8 cellular contexts compared by ENCODE assay signal in genomic region chr9:121350993-121351561, GRCh38. TPM values are rescaled to one million over a fixed set of nuclear protein-coding genes. Genes with fewer than 3 reads are reported as not detected.
DNase-seq lines count a peak whose midpoint lies in the region; ATAC-seq and TF ChIP-seq lines count a peak whose summit lies in the region.

No MANE protein-coding gene starts in this region.

- H3K27me3 ChIP-seq in esophagus muscularis mucosa: no peaks in the 10 kb centered on the region

- peaks cover 8% of the 10 kb centered on the region for H3K27me3 Mint-ChIP-seq in nephron (ENCODE audit: low read depth)
- no peaks in the 10 kb centered on the region for H3K27me3 Mint-ChIP-seq in T-helper 17 cell
- H3K27me3 Mint-ChIP-seq in T-helper 2 cell treated with Interferon-gamma antibody and Interleukin-4, amounts not matched to agents 5 μg/mL and 100 μg/mL, for 36 hours (ENCODE audit: low read depth): no peaks in the 10 kb centered on the region

- no peaks in the 10 kb centered on the region for H3K9me3 ChIP-seq in esophagus muscularis mucosa
- H3K9me3 ChIP-seq in T-helper 17 cell (ENCODE audit: control insufficient read depth, low read length, poor library complexity, severe bottlenecking): no peaks in the 10 kb centered on the region

- no peaks in the 10 kb centered on the region for H3K9me3 Mint-ChIP-seq in nephron
- no peaks in the 10 kb centered on the region for H3K9me3 Mint-ChIP-seq in T-helper 2 cell treated with Interferon-gamma antibody and Interleukin-4, amounts not matched to agents 5 μg/mL and 100 μg/mL, for 36 hours

- peaks cover 21 to 86% (median 69%) of the 10 kb centered on the region in 4 donors for H3K36me3 ChIP-seq in esophagus muscularis mucosa

- peak overlapping the region; percentile 84 to 98 (median 92) for H3K27ac Mint-ChIP-seq in nephron
- H3K27ac Mint-ChIP-seq in T-helper 17 cell: no peak overlapping the region
- no peak overlapping the region for H3K27ac Mint-ChIP-seq in T-helper 2 cell treated with Interferon-gamma antibody and Interleukin-4, amounts not matched to agents 5 μg/mL and 100 μg/mL, for 36 hours

- peak overlapping the region; percentile 76 to 97 (median 88) for H3K27ac ChIP-seq in esophagus muscularis mucosa (replicated peaks in 1 of 4)

- no peak overlapping the region for H3K4me3 ChIP-seq in esophagus muscularis mucosa

- ATAC-seq in HG02571 (IDR thresholded peaks at IDR 0.05; ENCODE audit: unreplicated experiment) (no peak), T-helper 17 cell (no peak), HG03457 (IDR thresholded peaks at IDR 0.05; ENCODE audit: unreplicated experiment) (no peak)

- H3K4me1 ChIP-seq in esophagus muscularis mucosa: peaks cover 87 to 100% (median 96%) of the 10 kb centered on the region in 4 donors

- H3K4me3 Mint-ChIP-seq in nephron (peak overlapping the region in 1 of 3 experiments; percentile 48), T-helper 17 cell (no peak overlapping the region)
- H3K4me3 Mint-ChIP-seq in T-helper 2 cell treated with Interferon-gamma antibody and Interleukin-4, amounts not matched to agents 5 μg/mL and 100 μg/mL, for 36 hours: no peak overlapping the region

- H3K4me1 Mint-ChIP-seq in nephron (peaks cover 56% of the 10 kb centered on the region), T-helper 17 cell (peaks cover 24% of the 10 kb centered on the region)
- peaks cover 13% of the 10 kb centered on the region for H3K4me1 Mint-ChIP-seq in T-helper 2 cell treated with Interferon-gamma antibody and Interleukin-4, amounts not matched to agents 5 μg/mL and 100 μg/mL, for 36 hours (ENCODE audit: low read depth)

- TF ChIP-seq CTCF in esophagus muscularis mucosa (IDR thresholded peaks at IDR 0.05) (no peak), nephron (IDR thresholded peaks at IDR 0.05; ENCODE audit: unreplicated experiment in 3 of 3) (no peak)

- TF ChIP-seq EP300 in esophagus muscularis mucosa (IDR thresholded peaks at IDR 0.05): no peak

- peaks cover 6% of the 10 kb centered on the region for H3K36me3 Mint-ChIP-seq in nephron (ENCODE audit: low read depth)
- H3K36me3 Mint-ChIP-seq in T-helper 17 cell (ENCODE audit: low read depth): peaks cover 12% of the 10 kb centered on the region
- peaks cover 20% of the 10 kb centered on the region for H3K36me3 Mint-ChIP-seq in T-helper 2 cell treated with Interferon-gamma antibody and Interleukin-4, amounts not matched to agents 5 μg/mL and 100 μg/mL, for 36 hours (ENCODE audit: low read depth)

- DNase-seq in EH (ENCODE audit: low read depth): peak; percentile 96
- peak; percentile 89 for DNase-seq in OCI-M1 (lab: John Stamatoyannopoulos, UW)
- no peak for DNase-seq in esophagus muscularis mucosa (ENCODE audit: extremely low spot score)
- DNase-seq in T-helper 17 cell: no peak
- no peak for DNase-seq in T-helper 2 cell treated with Interferon-gamma antibody and Interleukin-4, amounts not matched to agents 5 μg/mL and 100 μg/mL, for 36 hours (ENCODE audit: low spot score)

- TF ChIP-seq POLR2A in esophagus muscularis mucosa (IDR thresholded peaks at IDR 0.05; ENCODE audit: low read depth): no peak

- WGBS in esophagus muscularis mucosa: 0% methylated on average over 2 of the region's 2 CpGs

- intact Hi-C loops in esophagus muscularis mucosa (cut with DNase I): no loop called here

RNA-seq across cellular contexts. Expression of gene STOM, which starts 19.0 kb away (rescaled TPM):
- total RNA-seq in esophagus muscularis mucosa (100 to 1,000 TPM; 250 to 554 (median 444) TPM), T-helper 17 cell (100 to 1,000 TPM in 1 of 2 donors, 10 to 100 TPM in 1; 77.9 to 115 TPM)

Comparison
In these comparisons a context has a peak if more than half of its experiments do, and no peak if none do; other contexts are left out.
1. DNase-seq: peak in EH (single experiment) and OCI-M1 (single experiment); none in esophagus muscularis mucosa (single experiment), T-helper 17 cell (0 of 3) and T-helper 2 cell treated with Interferon-gamma antibody and Interleukin-4, amounts not matched to agents 5 μg/mL and 100 μg/mL, for 36 hours (single experiment).
2. H3K27ac Mint-ChIP-seq: peak in nephron (3 of 3); none in T-helper 17 cell (single experiment) and T-helper 2 cell treated with Interferon-gamma antibody and Interleukin-4, amounts not matched to agents 5 μg/mL and 100 μg/mL, for 36 hours (single experiment).